Comparison of ENCODE assay signal across 31 cellular contexts in genomic region chr9:1044643-1045042, GRCh38. TPM values are rescaled to one million over a fixed set of nuclear protein-coding genes. Genes with fewer than 3 reads are reported as not detected.
DNase-seq lines count a peak whose midpoint lies in the region; ATAC-seq and TF ChIP-seq lines count a peak whose summit lies in the region.
"Had no signal": no experiment of that assay in that cellular context is flagged by ENCODE, and none has a peak within 500 bp of the region (broad histone marks: within the 10 kb centered on the region; RNA-seq: fewer than 3 reads in every experiment).

No MANE protein-coding gene starts in this region.

- CTCF ChIA-PET in CD4-positive, alpha-beta T cell (lab: Charles Lee) = no interaction called here

- H3K4me3 ChIP-seq in left ventricle myocardium inferior = peak overlapping the region; percentile 9
- H3K4me3 ChIP-seq: BLaER1 treated with 17β-estradiol and CSF1 and Interleukin-3, amounts not matched to agents 10 nM and 100 nM; hepatocyte; SK-N-MC had no signal

- DNase-seq in CD4-positive, alpha-beta T cell = no peak
- DNase-seq in T-helper 17 cell (no peak), left ventricle myocardium inferior (peak; percentile 36), retina (peak; percentile 42), GM19238 (ENCODE audit: insufficient read length, low spot score) (no peak), SIG-M5 treated with dmso at 0.1 percent for 504 hours (lab: John Stamatoyannopoulos, UW; ENCODE audit: unreplicated experiment) (no peak)
- DNase-seq in activated naive CD4-positive, alpha-beta T cell (lab: John Stamatoyannopoulos, UW) = no peak
- DNase-seq: Calu3; DND-41; effector memory CD4-positive, alpha-beta T cell; erythroblast; foreskin melanocyte; GOT3; immature natural killer cell; Kasumi-1; naive B cell; NCI-H446 treated with DMSO at 0.1 percent for 48 hours; occipital lobe; stimulated activated CD4-positive, alpha-beta T cell treated with anti-CD3 and anti-CD28 coated beads, Interleukin-1b, Interleukin-23, amount 100 ng/mL, for 48 hours; stimulated activated CD8-positive, alpha-beta memory T cell treated with anti-CD3 and anti-CD28 coated beads, Interleukin-4, amount 100 ng/mL, for 48 hours had no signal

- intact Hi-C loops in CD4-positive, alpha-beta T cell (cut with DNase I, micrococcal nuclease) = no loop called here
- intact Hi-C loops in left ventricle myocardium inferior (cut with micrococcal nuclease) = no loop called here

- ATAC-seq in CD4-positive, alpha-beta T cell (ENCODE audit: poor library complexity) = no peak
- no peak for ATAC-seq in T-helper 17 cell
- ATAC-seq in HG03025 (IDR thresholded peaks at IDR 0.05; ENCODE audit: low FRiP score, unreplicated experiment) = no peak
- ATAC-seq: left colon had no signal

- peaks cover 8% of the 10 kb centered on the region for H3K9me3 ChIP-seq in CD4-positive, alpha-beta T cell (ENCODE audit: control insufficient read depth, low read length)
- H3K9me3 ChIP-seq in T-helper 17 cell (ENCODE audit: control insufficient read depth, low read length, poor library complexity, severe bottlenecking) (peaks cover 4% of the 10 kb centered on the region), left ventricle myocardium inferior (replicated peaks) (no peaks in the 10 kb centered on the region)
- H3K9me3 ChIP-seq: breast epithelium, colonic mucosa, upper lobe of left lung had no signal

- H3K4me1 Mint-ChIP-seq in CD4-positive, alpha-beta T cell (ENCODE audit: low read depth) = peaks cover 50% of the 10 kb centered on the region
- H3K4me1 Mint-ChIP-seq in T-helper 17 cell = peaks cover 26% of the 10 kb centered on the region

- H3K27me3 ChIP-seq in CD4-positive, alpha-beta T cell (ENCODE audit: control insufficient read depth, insufficient read depth, low read length) = peaks cover 98% of the 10 kb centered on the region
- H3K27me3 ChIP-seq in left ventricle myocardium inferior (ENCODE audit: low read depth) = peaks cover 100% of the 10 kb centered on the region
- H3K27me3 ChIP-seq: hepatocyte had no signal

- no peaks in the 10 kb centered on the region for H3K36me3 Mint-ChIP-seq in CD4-positive, alpha-beta T cell (ENCODE audit: low read depth)
- H3K36me3 Mint-ChIP-seq in T-helper 17 cell (ENCODE audit: low read depth) = peaks cover 6% of the 10 kb centered on the region

- H3K27ac ChIP-seq in CD4-positive, alpha-beta T cell (ENCODE audit: low read depth, low read length) = no peak overlapping the region
- no peak overlapping the region for H3K27ac ChIP-seq in left ventricle myocardium inferior (replicated peaks)
- H3K27ac ChIP-seq: BLaER1 treated with 17β-estradiol and CSF1 and Interleukin-3, amounts not matched to agents 10 nM and 100 nM; colonic mucosa; hepatocyte; SK-N-MC had no signal

- peak overlapping the region; percentile 11 for H3K4me3 Mint-ChIP-seq in CD4-positive, alpha-beta T cell
- peak overlapping the region; percentile 1 for H3K4me3 Mint-ChIP-seq in T-helper 17 cell

- peaks cover 89% of the 10 kb centered on the region for H3K27me3 Mint-ChIP-seq in CD4-positive, alpha-beta T cell
- H3K27me3 Mint-ChIP-seq in T-helper 17 cell = peaks cover 76% of the 10 kb centered on the region

- TF ChIP-seq CTCF in CD4-positive, alpha-beta T cell (IDR thresholded peaks at IDR 0.05) = no peak
- TF ChIP-seq CTCF in left ventricle myocardium inferior (IDR thresholded peaks at IDR 0.05; ENCODE audit: borderline replicate concordance) = no peak

- no peak overlapping the region for H3K27ac Mint-ChIP-seq in CD4-positive, alpha-beta T cell
- H3K27ac Mint-ChIP-seq in T-helper 17 cell = no peak overlapping the region
- H3K27ac Mint-ChIP-seq: activated CD4-positive, alpha-beta T cell treated with anti-CD3 and anti-CD28 coated beads, Interleukin-2, amount 10 ng/mL, durations not matched to agents 24 days and 14 days; immature natural killer cell had no signal

- no peaks in the 10 kb centered on the region for H3K36me3 ChIP-seq in left ventricle myocardium inferior
- H3K36me3 ChIP-seq: BLaER1 treated with 17β-estradiol and CSF1 and Interleukin-3, amounts not matched to agents 10 nM and 100 nM; breast epithelium; colonic mucosa; upper lobe of left lung had no signal

- peaks cover 49% of the 10 kb centered on the region for H3K4me1 ChIP-seq in left ventricle myocardium inferior
- H3K4me1 ChIP-seq: colonic mucosa had no signal

- POLR2A ChIA-PET in CD4-positive, alpha-beta T cell (lab: Charles Lee) = no interaction called here

- H3K9me3 Mint-ChIP-seq in CD4-positive, alpha-beta T cell = peaks cover 2% of the 10 kb centered on the region

RNA-seq across cellular contexts. Expression of gene DMRT2, which starts 5.5 kb away (rescaled TPM):
- not detected for total RNA-seq in CD4-positive, alpha-beta T cell
- not detected for total RNA-seq in T-helper 17 cell
- total RNA-seq in left ventricle myocardium inferior = not detected
- total RNA-seq: Calu3, hepatocyte, pulmonary artery endothelial cell, RPMI7951 had no signal

Comparison
In these comparisons a context has a peak if more than half of its experiments do, and no peak if none do; other contexts are left out.
1. DNase-seq: peak in left ventricle myocardium inferior (single experiment) and retina (single experiment); none in CD4-positive, alpha-beta T cell (0 of 10), T-helper 17 cell (0 of 3), GM19238 (single experiment), SIG-M5 treated with dmso at 0.1 percent for 504 hours (single experiment) and activated naive CD4-positive, alpha-beta T cell (0 of 4).